8 cellular contexts compared by ENCODE assay signal in genomic region chr12:61993734-61994345, GRCh38.
DNase-seq lines count a peak whose midpoint lies in the region; ATAC-seq, FAIRE-seq and TF ChIP-seq lines count a peak whose summit lies in the region.

No MANE protein-coding gene starts in this region.

- H3K27ac ChIP-seq in Panc1 (ENCODE audit: low read length), result no peak overlapping the region
- no peak overlapping the region for H3K27ac ChIP-seq in small intestine (ENCODE audit: low read depth in 1 of 2, low read length in 1 of 2)

- CTCF ChIA-PET in Panc1 (lab: Charles Lee), result no interaction called here

- H3K27me3 ChIP-seq in Panc1 (ENCODE audit: control insufficient read depth, insufficient read depth, low read length) (no peaks in the 10 kb centered on the region), small intestine (ENCODE audit: control insufficient read depth in 2 of 2, insufficient read depth in 2 of 2, low read length in 2 of 2) (no peaks in the 10 kb centered on the region)

- BruUV-seq in Panc1 (replicated peaks; lab: Mats Ljungman, UMichigan), result no TSS peak

- no peak overlapping the region for H3K4me3 ChIP-seq in Panc1 (ENCODE audit: low read depth in 2 of 2, low read length in 2 of 2)
- no peak overlapping the region for H3K4me3 ChIP-seq in foreskin fibroblast (ENCODE audit: low read depth in 1 of 2, low read length in 2 of 2)
- no peak overlapping the region for H3K4me3 ChIP-seq in small intestine (ENCODE audit: low read depth in 1 of 2, low read length in 2 of 2)

- no peaks in the 10 kb centered on the region for H3K9me3 ChIP-seq in Panc1 (ENCODE audit: control insufficient read depth, insufficient read depth, low read depth, low read length)
- H3K9me3 ChIP-seq in small intestine (ENCODE audit: control insufficient read depth, low read depth), result no peaks in the 10 kb centered on the region

- 22 to 37% (median 34%) methylated on average over 2 of the region's 2 CpGs for WGBS in small intestine, 3 donors

- no peaks in the 10 kb centered on the region for H3K36me3 ChIP-seq in Panc1 (ENCODE audit: control insufficient read depth, insufficient read depth, low read length)
- H3K36me3 ChIP-seq in small intestine (ENCODE audit: control insufficient read depth in 2 of 2, insufficient read depth in 2 of 2, low read length in 2 of 2), result no peaks in the 10 kb centered on the region

- intact Hi-C loops in Panc1 (cut with micrococcal nuclease; ENCODE audit: unreplicated experiment), result no loop called here

- ATAC-seq in GM18505 (IDR thresholded peaks at IDR 0.05; ENCODE audit: unreplicated experiment), result peak; percentile 81
- ATAC-seq in HG03159 (IDR thresholded peaks at IDR 0.05; ENCODE audit: unreplicated experiment), result peak; percentile 81
- ATAC-seq in Panc1, result peak; percentile 86

- in situ Hi-C loops in Panc1 (cut with HindIII; ENCODE audit: low pct_unique_long_range_greater_than_20kb, low sequenced_read_pairs), result no loop called here

- DNase-seq in AG08395 (ENCODE audit: low spot score) (peak; percentile 35), Panc1 (ENCODE audit: low read depth, low spot score) (peak; percentile 13), foreskin fibroblast (peak; percentile 0 to 27), small intestine (peak; percentile 5), NCI-H2196 treated with DMSO at 0.1 percent for 48 hours (lab: John Stamatoyannopoulos, UW; ENCODE audit: unreplicated experiment) (no peak), C1 segment of cervical spinal cord (lab: John Stamatoyannopoulos, UW) (no peak)

- peak; percentile 71 for TF ChIP-seq CTCF in Panc1 (IDR thresholded peaks at IDR 0.05)
- TF ChIP-seq CTCF in foreskin fibroblast (IDR thresholded peaks at IDR 0.05; ENCODE audit: low read depth, low read length), result peak; percentile 76

- POLR2A ChIA-PET in Panc1 (lab: Charles Lee), result no interaction called here

- H3K4me1 ChIP-seq in Panc1 (ENCODE audit: control insufficient read depth, insufficient read depth, low read length), result no peaks in the 10 kb centered on the region
- no peaks in the 10 kb centered on the region for H3K4me1 ChIP-seq in small intestine (ENCODE audit: control insufficient read depth in 2 of 2, insufficient read depth in 1 of 2, low read depth in 1 of 2, low read length in 1 of 2)

- no peak for TF ChIP-seq POLR2A in GM18505 (IDR thresholded peaks at IDR 0.05; ENCODE audit: borderline replicate concordance, extremely low read depth, insufficient read depth, insufficient read length)

- FAIRE-seq in small intestine (lab: Jason Lieb, UNC), result no peak

Comparison
In these comparisons a context has a peak if more than half of its experiments do, and no peak if none do; other contexts are left out.
1. DNase-seq: peak in AG08395 (single experiment), Panc1 (single experiment), foreskin fibroblast (2 of 2) and small intestine (single experiment); none in NCI-H2196 treated with DMSO at 0.1 percent for 48 hours (single experiment) and C1 segment of cervical spinal cord (0 of 14).
2. Peak in every context shown above with its lines, with median percentiles within 50 percentile points of each other: ATAC-seq.